Comparison of ENCODE assay signal across 8 cellular contexts in genomic region chr19:43799502-43800142, GRCh38.
DNase-seq lines count a peak whose midpoint lies in the region; ATAC-seq and TF ChIP-seq lines count a peak whose summit lies in the region.
"Had no signal": no experiment of that assay in that cellular context is flagged by ENCODE, and none has a peak within 500 bp of the region (broad histone marks: within the 10 kb centered on the region; RNA-seq: fewer than 3 reads in every experiment).

No MANE protein-coding gene starts in this region.

- H3K27me3 Mint-ChIP-seq in effector memory CD8-positive, alpha-beta T cell, result peaks cover 18 to 22% of the 10 kb centered on the region in 2 donors
- H3K27me3 Mint-ChIP-seq in nephron (ENCODE audit: low read depth), result peaks cover 86% of the 10 kb centered on the region

- peaks cover 11 to 16% of the 10 kb centered on the region in 2 donors for H3K4me1 Mint-ChIP-seq in effector memory CD8-positive, alpha-beta T cell (ENCODE audit: low read depth in 2 of 2)
- no peaks in the 10 kb centered on the region for H3K4me1 Mint-ChIP-seq in nephron

- H3K36me3 Mint-ChIP-seq in effector memory CD8-positive, alpha-beta T cell (ENCODE audit: insufficient read depth), result peaks cover 9% of the 10 kb centered on the region
- no peaks in the 10 kb centered on the region for H3K36me3 Mint-ChIP-seq in nephron (ENCODE audit: low read depth)

- DNase-seq in ELR (ENCODE audit: low read depth), result peak; percentile 28
- DNase-seq in NCI-H69 (lab: John Stamatoyannopoulos, UW), result peak; percentile 72
- DNase-seq in effector memory CD8-positive, alpha-beta T cell, result no peak
- DNase-seq in ecto neural progenitor cell (ENCODE audit: low spot score), result no peak
- DNase-seq in GM10248 (ENCODE audit: extremely low spot score), result no peak
- DNase-seq: NCI-H345 had no signal

- CTCF ChIA-PET in GM10248 (lab: Yijun Ruan, JAX), result interaction anchor here (1.1 to 1.6 kb wide), 2 partner anchors 10 to 244 kb away, joined by 5 to 7 read pairs; no protein-coding TSS in a partner anchor

- no peak for ATAC-seq in effector memory CD8-positive, alpha-beta T cell (replicated peaks)
- ATAC-seq in HG02798 (IDR thresholded peaks at IDR 0.05; ENCODE audit: poor library complexity, unreplicated experiment), result no peak

- POLR2A ChIA-PET in GM10248 (lab: Yijun Ruan, JAX), result no interaction called here

- TF ChIP-seq CTCF in nephron (IDR thresholded peaks at IDR 0.05; ENCODE audit: unreplicated experiment in 3 of 3), result no peak
- TF ChIP-seq CTCF in GM10248 (IDR thresholded peaks at IDR 0.05; ENCODE audit: control extremely low read depth, extremely low read depth, low read depth, missing control alignments), result no peak

- H3K4me3 Mint-ChIP-seq in effector memory CD8-positive, alpha-beta T cell, result peak overlapping the region; percentile 86
- peak overlapping the region; percentile 30 to 75 (median 74) for H3K4me3 Mint-ChIP-seq in nephron

- peak overlapping the region; percentile 78 for H3K27ac Mint-ChIP-seq in effector memory CD8-positive, alpha-beta T cell
- H3K27ac Mint-ChIP-seq in nephron, result no peak overlapping the region

- H3K9me3 Mint-ChIP-seq in effector memory CD8-positive, alpha-beta T cell, result no peaks in the 10 kb centered on the region
- H3K9me3 Mint-ChIP-seq in nephron, result no peaks in the 10 kb centered on the region

Comparison
In these comparisons a context has a peak if more than half of its experiments do, and no peak if none do; other contexts are left out.
1. DNase-seq: peak in ELR (single experiment) and NCI-H69 (single experiment); none in effector memory CD8-positive, alpha-beta T cell (0 of 3), ecto neural progenitor cell (single experiment) and GM10248 (single experiment).
2. H3K27ac Mint-ChIP-seq: peak in effector memory CD8-positive, alpha-beta T cell (2 of 2); none in nephron (0 of 3).